17 cellular contexts compared by ENCODE assay signal in genomic region chr22:45945621-45946020, GRCh38.
"Had no signal": no experiment of that assay in that cellular context is flagged by ENCODE, and none has a peak within 500 bp of the region (broad histone marks: within the 10 kb centered on the region; RNA-seq: fewer than 3 reads in every experiment).

No MANE protein-coding gene starts in this region.

- ATAC-seq: esophagus mucosa; heart right ventricle; left lobe of liver; mucosa of descending colon; naive thymus-derived CD8-positive, alpha-beta T cell; right cardiac atrium; stimulated activated naive CD8-positive, alpha-beta T cell treated with anti-CD3 and anti-CD28 coated beads, Interleukin-15, Interleukin-2, amounts not matched to agents 100 U/mL and 50 U/mL, for 24 hours had no signal

- DNase-seq: cortex of kidney; dorsolateral prefrontal cortex; effector CD8-positive, alpha-beta T cell; heart right ventricle; hypothalamus; kidney glomerular epithelial cell; mammary epithelial cell; mucosa of descending colon; naive thymus-derived CD8-positive, alpha-beta T cell; nucleus accumbens; ovary; right cardiac atrium; stimulated activated CD4-positive, alpha-beta T cell treated with anti-CD3 and anti-CD28 coated beads, Interleukin-2, amount 100 ng/mL, for 48 hours; stimulated activated naive CD8-positive, alpha-beta T cell treated with anti-CD3 and anti-CD28 coated beads, Interleukin-15, Interleukin-2, amounts not matched to agents 100 U/mL and 50 U/mL, for 24 hours; thyroid gland had no signal
